Comparison of ENCODE assay signal across 2 cellular contexts in the genomic region with DNA sequence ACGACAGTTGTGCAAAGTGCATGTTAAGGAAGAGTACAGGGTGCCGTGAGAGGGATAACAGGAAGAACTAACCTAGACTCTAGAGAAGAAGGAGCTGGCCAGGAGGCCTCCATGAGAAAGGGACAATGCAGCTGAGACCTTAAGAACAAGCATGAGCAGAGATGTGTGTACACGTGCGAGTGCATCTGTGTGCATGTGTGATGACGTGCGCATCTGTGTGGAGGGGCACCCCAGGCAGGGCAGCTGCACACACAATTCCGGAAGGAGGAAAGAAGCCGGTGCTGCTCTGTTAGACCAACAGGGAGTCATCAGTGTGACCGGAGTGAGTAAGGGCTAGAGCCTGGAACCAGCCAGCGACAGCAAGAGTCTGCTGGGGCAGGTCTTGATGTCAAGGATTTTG.
TF ChIP-seq lines count a peak whose summit lies in the region.

No MANE protein-coding gene starts in this region.

TF ChIP-seq in GM12878, 131 proteins besides CTCF, POLR2A, EP300 and RAD21:
- TF ChIP-seq, protein P1, sequence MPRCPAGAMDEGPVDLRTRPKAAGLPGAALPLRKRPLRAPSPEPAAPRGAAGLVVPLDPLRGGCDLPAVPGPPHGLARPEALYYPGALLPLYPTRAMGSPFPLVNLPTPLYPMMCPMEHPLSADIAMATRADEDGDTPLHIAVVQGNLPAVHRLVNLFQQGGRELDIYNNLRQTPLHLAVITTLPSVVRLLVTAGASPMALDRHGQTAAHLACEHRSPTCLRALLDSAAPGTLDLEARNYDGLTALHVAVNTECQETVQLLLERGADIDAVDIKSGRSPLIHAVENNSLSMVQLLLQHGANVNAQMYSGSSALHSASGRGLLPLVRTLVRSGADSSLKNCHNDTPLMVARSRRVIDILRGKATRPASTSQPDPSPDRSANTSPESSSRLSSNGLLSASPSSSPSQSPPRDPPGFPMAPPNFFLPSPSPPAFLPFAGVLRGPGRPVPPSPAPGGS (IDR thresholded peaks at IDR 0.05; ENCODE audit: borderline replicate concordance, insufficient read depth, low read depth, low read length, poor library complexity, severe bottlenecking) = peak; percentile 94
- TF ChIP-seq, protein P2, sequence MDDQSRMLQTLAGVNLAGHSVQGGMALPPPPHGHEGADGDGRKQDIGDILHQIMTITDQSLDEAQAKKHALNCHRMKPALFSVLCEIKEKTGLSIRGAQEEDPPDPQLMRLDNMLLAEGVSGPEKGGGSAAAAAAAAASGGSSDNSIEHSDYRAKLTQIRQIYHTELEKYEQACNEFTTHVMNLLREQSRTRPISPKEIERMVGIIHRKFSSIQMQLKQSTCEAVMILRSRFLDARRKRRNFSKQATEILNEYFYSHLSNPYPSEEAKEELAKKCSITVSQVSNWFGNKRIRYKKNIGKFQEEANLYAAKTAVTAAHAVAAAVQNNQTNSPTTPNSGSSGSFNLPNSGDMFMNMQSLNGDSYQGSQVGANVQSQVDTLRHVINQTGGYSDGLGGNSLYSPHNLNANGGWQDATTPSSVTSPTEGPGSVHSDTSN (IDR thresholded peaks at IDR 0.05; ENCODE audit: insufficient replicate concordance, low read depth, low read length) = peak; percentile 40
- TF ChIP-seq ZNF217 (IDR thresholded peaks at IDR 0.05) (no peak), TCF3 (IDR thresholded peaks at IDR 0.05; ENCODE audit: borderline replicate concordance, insufficient read depth, low read depth, low read length) (0 out of 2 replicates have a peak, but pooled peaks have one; percentile 34)

TF ChIP-seq in H1, 55 proteins besides CTCF, POLR2A, EP300 and RAD21:
- TF ChIP-seq BACH1 (IDR thresholded peaks at IDR 0.05; ENCODE audit: low read length) (no peak), SP4 (IDR thresholded peaks at IDR 0.05; ENCODE audit: low read length) (no peak), SRF (IDR thresholded peaks at IDR 0.05; ENCODE audit: low read depth, low read length) (no peak), SAP30 (IDR thresholded peaks at IDR 0.05; ENCODE audit: insufficient read depth, insufficient replicate concordance, low read length) (no peak), MAFK (IDR thresholded peaks at IDR 0.05; ENCODE audit: low read depth, low read length) (no peak), JUN (IDR thresholded peaks at IDR 0.05; ENCODE audit: low read depth, low read length) (no peak), PHF8 (conservative IDR thresholded peaks at IDR 0.05; ENCODE audit: low read depth, low read length) (no peak), CBX5 (IDR thresholded peaks at IDR 0.05; ENCODE audit: low read depth, low read length) (no peak), KDM4A (IDR thresholded peaks at IDR 0.05; ENCODE audit: low read depth, low read length, severe bottlenecking) (no peak)
